10 cellular contexts compared by ENCODE assay signal in genomic region chr6:109867009-109867969, GRCh38.
DNase-seq lines count a peak whose midpoint lies in the region; ATAC-seq lines count a peak whose summit lies in the region.
"Had no signal": no experiment of that assay in that cellular context is flagged by ENCODE, and none has a peak within 500 bp of the region (broad histone marks: within the 10 kb centered on the region; RNA-seq: fewer than 3 reads in every experiment).

No MANE protein-coding gene starts in this region.

- no peaks in the 10 kb centered on the region for H3K27me3 ChIP-seq in Karpas-422 (ENCODE audit: low read length)

- no peak overlapping the region for H2AFZ ChIP-seq in Karpas-422 (ENCODE audit: low read length)

- no peaks in the 10 kb centered on the region for H4K20me1 ChIP-seq in Karpas-422 (ENCODE audit: insufficient read depth, low read depth, low read length)

- H3K4me2 ChIP-seq in Karpas-422 (ENCODE audit: low read depth, low read length, poor library complexity, severe bottlenecking) = no peak overlapping the region

- intact Hi-C loops in left cardiac atrium (cut with DNase I) = no loop called here
- intact Hi-C loops in posterior vena cava (cut with DNase I) = no loop called here

- no peaks in the 10 kb centered on the region for H3K9me2 ChIP-seq in Karpas-422 (replicated peaks; ENCODE audit: insufficient read depth, low read length)

- no peak overlapping the region for H3K27ac ChIP-seq in Karpas-422 (ENCODE audit: low read length)

- peak; percentile 55 to 67 for ATAC-seq in left cardiac atrium
- ATAC-seq in GM19452 (IDR thresholded peaks at IDR 0.05; ENCODE audit: unreplicated experiment) = no peak
- no peak for ATAC-seq in GM21515 (IDR thresholded peaks at IDR 0.05; ENCODE audit: unreplicated experiment)
- ATAC-seq: activated T-cell treated with anti-CD3 and anti-CD28 coated beads, Interleukin-2, amount 50 U/mL, for 4 hours had no signal

- H3K4me3 ChIP-seq in Karpas-422 (ENCODE audit: low read length) = no peak overlapping the region

- no peaks in the 10 kb centered on the region for H3K9me3 ChIP-seq in Karpas-422 (ENCODE audit: low read length)

- DNase-seq in GM04504 (ENCODE audit: low read depth) (peak; percentile 2), amygdala (lab: John Stamatoyannopoulos, UW) (peak in 55 of 56 donors; percentile 2 to 88 (median 61)), left cardiac atrium (peak; percentile 63), posterior vena cava (ENCODE audit: low spot score) (peak; percentile 83), Karpas-422 (no peak)
- no peak for DNase-seq in stimulated activated CD4-positive, alpha-beta T cell treated with anti-CD3 and anti-CD28 coated beads, Interleukin-2, amount 100 ng/mL, for 48 hours
- DNase-seq: activated T-cell treated with anti-CD3 and anti-CD28 coated beads, Interleukin-2, amount 50 U/mL, for 4 hours; T-helper 9 cell had no signal

- no peaks in the 10 kb centered on the region for H3K4me1 ChIP-seq in Karpas-422 (ENCODE audit: low read length)

- no peaks in the 10 kb centered on the region for H3K36me3 ChIP-seq in Karpas-422 (ENCODE audit: insufficient read depth, low read length)

- no peaks in the 10 kb centered on the region for H3K79me2 ChIP-seq in Karpas-422 (ENCODE audit: low read length)

- H3K9ac ChIP-seq in Karpas-422 (ENCODE audit: low read length) = no peak overlapping the region

Comparison
In these comparisons a context has a peak if more than half of its experiments do, and no peak if none do; other contexts are left out.
1. DNase-seq: peak in GM04504 (single experiment), amygdala (55 of 56), left cardiac atrium (single experiment) and posterior vena cava (single experiment); none in stimulated activated CD4-positive, alpha-beta T cell treated with anti-CD3 and anti-CD28 coated beads, Interleukin-2, amount 100 ng/mL, for 48 hours (0 of 2) and Karpas-422 (single experiment).
2. ATAC-seq: peak in left cardiac atrium (2 of 2); none in GM19452 (single experiment) and GM21515 (single experiment).